In genomic region chr11:67601098-67601497, GRCh38 we compare ENCODE assay signal across 1 cellular context.
TF ChIP-seq lines count a peak whose summit lies in the region.

No MANE protein-coding gene starts in this region.

TF ChIP-seq in GM12878, 131 proteins besides CTCF, POLR2A, EP300 and RAD21:
- TF ChIP-seq SMAD1 (IDR thresholded peaks at IDR 0.05; ENCODE audit: low read depth, partially characterized antibody) (no peak), HSF1 (IDR thresholded peaks at IDR 0.05; ENCODE audit: low read depth, low read length) (no peak), SP1 (IDR thresholded peaks at IDR 0.05; ENCODE audit: low read depth, low read length) (no peak), KDM1A (IDR thresholded peaks at IDR 0.05; ENCODE audit: borderline replicate concordance) (no peak), ZNF687 (IDR thresholded peaks at IDR 0.05) (no peak), NBN (IDR thresholded peaks at IDR 0.05) (no peak), TCF12 (IDR thresholded peaks at IDR 0.05; ENCODE audit: low read depth, low read length) (no peak), EED (IDR thresholded peaks at IDR 0.05; ENCODE audit: low read depth) (no peak), FOXM1 (IDR thresholded peaks at IDR 0.05; ENCODE audit: low read depth, low read length) (no peak), BACH1 (IDR thresholded peaks at IDR 0.05; ENCODE audit: borderline replicate concordance) (no peak), BCL3 (IDR thresholded peaks at IDR 0.05; ENCODE audit: borderline replicate concordance, insufficient read depth, low read depth, low read length, poor library complexity, severe bottlenecking) (no peak)
- TF ChIP-seq, protein P1, sequence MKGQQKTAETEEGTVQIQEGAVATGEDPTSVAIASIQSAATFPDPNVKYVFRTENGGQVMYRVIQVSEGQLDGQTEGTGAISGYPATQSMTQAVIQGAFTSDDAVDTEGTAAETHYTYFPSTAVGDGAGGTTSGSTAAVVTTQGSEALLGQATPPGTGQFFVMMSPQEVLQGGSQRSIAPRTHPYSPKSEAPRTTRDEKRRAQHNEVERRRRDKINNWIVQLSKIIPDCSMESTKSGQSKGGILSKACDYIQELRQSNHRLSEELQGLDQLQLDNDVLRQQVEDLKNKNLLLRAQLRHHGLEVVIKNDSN (IDR thresholded peaks at IDR 0.05; ENCODE audit: borderline replicate concordance, extremely low read length, insufficient read depth, low read depth, low read length), result no peak
